In the genomic region with DNA sequence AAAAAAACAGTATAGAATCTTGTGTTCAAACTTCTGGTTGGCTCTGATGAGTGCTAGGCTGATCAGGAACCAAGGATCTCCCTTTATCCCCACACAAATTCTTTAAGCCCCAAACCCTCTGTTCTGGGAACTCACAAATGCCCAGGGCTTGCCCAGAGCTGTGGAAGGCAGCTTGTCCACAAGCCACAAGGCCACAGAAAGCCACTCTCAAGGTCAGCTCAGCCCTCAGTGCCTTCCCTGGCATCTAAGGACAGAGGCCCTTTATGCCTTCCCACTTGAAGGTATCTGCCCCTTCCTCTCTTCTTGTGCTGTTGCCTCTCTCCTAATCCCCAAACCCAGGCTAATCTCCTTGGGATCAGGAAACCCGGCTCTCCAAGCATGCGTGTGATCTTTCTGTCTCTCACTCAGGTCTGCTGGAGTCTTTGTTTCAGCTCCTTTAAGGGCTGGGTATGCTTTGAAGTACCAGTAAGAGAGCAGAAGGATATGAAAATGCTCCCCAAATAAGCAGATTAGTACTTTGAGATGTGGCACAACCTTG, we compare ENCODE assay signal across 17 cellular contexts.
DNase-seq lines count a peak whose midpoint lies in the region; ATAC-seq, FAIRE-seq and TF ChIP-seq lines count a peak whose summit lies in the region.
"Had no signal": no experiment of that assay in that cellular context is flagged by ENCODE, and none has a peak within 500 bp of the region (broad histone marks: within the 10 kb centered on the region; RNA-seq: fewer than 3 reads in every experiment).

No MANE protein-coding gene starts in this region.

- no peaks in the 10 kb centered on the region for H3K27me3 Mint-ChIP-seq in astrocyte (ENCODE audit: low read depth, unreplicated experiment)
- H3K27me3 Mint-ChIP-seq in activated T-helper 17 cell treated with anti-CD3 and anti-CD28 coated beads, Interleukin-2, amount 50 U/mL, for 72 hours = peaks cover 3% of the 10 kb centered on the region

- peaks cover 17% of the 10 kb centered on the region for H3K36me3 Mint-ChIP-seq in astrocyte (ENCODE audit: low read depth, unreplicated experiment)
- no peaks in the 10 kb centered on the region for H3K36me3 Mint-ChIP-seq in activated T-helper 17 cell treated with anti-CD3 and anti-CD28 coated beads, Interleukin-2, amount 50 U/mL, for 72 hours (ENCODE audit: low read depth)
- H3K36me3 Mint-ChIP-seq: CD4-positive, alpha-beta memory T cell had no signal

- 77% methylated on average over 2 of the region's 2 CpGs for WGBS in mesenchymal stem cell

- no peak overlapping the region for H2BK5ac ChIP-seq in mesenchymal stem cell (ENCODE audit: low read depth, low read length, poor library complexity, severe bottlenecking)

- no peaks in the 10 kb centered on the region for H4K20me1 ChIP-seq in astrocyte (ENCODE audit: insufficient read depth, low read length)
- no peaks in the 10 kb centered on the region for H4K20me1 ChIP-seq in osteoblast (ENCODE audit: insufficient read depth, low read length)
- H4K20me1 ChIP-seq: BLaER1 treated with 17β-estradiol and CSF1 and Interleukin-3, amounts not matched to agents 10 nM and 100 nM had no signal

- no peaks in the 10 kb centered on the region for H3K9me3 ChIP-seq in astrocyte (ENCODE audit: insufficient read depth, low read depth, low read length)
- peaks cover 12% of the 10 kb centered on the region for H3K9me3 ChIP-seq in mesenchymal stem cell (ENCODE audit: control insufficient read depth, low read length)
- H3K9me3 ChIP-seq in osteoblast (ENCODE audit: low read depth, low read length) = no peaks in the 10 kb centered on the region

- peak overlapping the region; percentile 7 for H3K27ac Mint-ChIP-seq in astrocyte (ENCODE audit: unreplicated experiment)
- H3K27ac Mint-ChIP-seq in activated T-helper 17 cell treated with anti-CD3 and anti-CD28 coated beads, Interleukin-2, amount 50 U/mL, for 72 hours = no peak overlapping the region
- H3K27ac Mint-ChIP-seq: CD4-positive, alpha-beta memory T cell; GM23338; H9 had no signal

- no peak overlapping the region for H4K91ac ChIP-seq in mesenchymal stem cell (ENCODE audit: low read length)

- no peak overlapping the region for H2BK12ac ChIP-seq in mesenchymal stem cell (ENCODE audit: low read length in 2 of 2)

- no peak overlapping the region for H3K14ac ChIP-seq in mesenchymal stem cell (ENCODE audit: low read length in 2 of 2)

- no peaks in the 10 kb centered on the region for H3K79me2 ChIP-seq in astrocyte (ENCODE audit: insufficient read depth, low read length)
- H3K79me2 ChIP-seq in osteoblast (ENCODE audit: insufficient read depth, low read length) = no peaks in the 10 kb centered on the region

- TF ChIP-seq CTCF in astrocyte (IDR thresholded peaks at IDR 0.05; ENCODE audit: insufficient read depth, low read depth, low read length) (no peak), osteoblast (IDR thresholded peaks at IDR 0.05; ENCODE audit: extremely low read depth, low read depth, low read length) (no peak)

- FAIRE-seq in astrocyte (lab: Jason Lieb, UNC) = no peak
- FAIRE-seq: GM12878, GM18507 had no signal

- no peaks in the 10 kb centered on the region for H3K79me1 ChIP-seq in mesenchymal stem cell (replicated peaks; ENCODE audit: low read length, poor library complexity, severe bottlenecking)

- no peak overlapping the region for H3K18ac ChIP-seq in mesenchymal stem cell (ENCODE audit: low read depth in 1 of 2, low read length in 2 of 2)

- H3K27ac ChIP-seq in astrocyte (ENCODE audit: low read depth, low read length) = no peak overlapping the region
- H3K27ac ChIP-seq in mesenchymal stem cell (ENCODE audit: low read length, poor library complexity, severe bottlenecking) = no peak overlapping the region
- H3K27ac ChIP-seq in osteoblast (ENCODE audit: low read depth, low read length) = no peak overlapping the region
- H3K27ac ChIP-seq: BLaER1 treated with 17β-estradiol and CSF1 and Interleukin-3, amounts not matched to agents 10 nM and 100 nM had no signal

- ATAC-seq in activated T-helper 17 cell treated with anti-CD3 and anti-CD28 coated beads, Interleukin-2, amount 50 U/mL, for 72 hours (replicated peaks) = no peak
- ATAC-seq: GM12878, GM23338 had no signal

- H3K4me2 ChIP-seq in astrocyte (ENCODE audit: low read length) (no peak overlapping the region), mesenchymal stem cell (ENCODE audit: low read length, poor library complexity, severe bottlenecking) (no peak overlapping the region), osteoblast (ENCODE audit: insufficient read depth, low read length) (no peak overlapping the region)
- H3K4me2 ChIP-seq: BLaER1 treated with 17β-estradiol and CSF1 and Interleukin-3, amounts not matched to agents 10 nM and 100 nM; GM23338 had no signal

- H2BK120ac ChIP-seq in mesenchymal stem cell (ENCODE audit: low read depth, low read length) = no peak overlapping the region

- peaks cover 42% of the 10 kb centered on the region for H3K4me1 Mint-ChIP-seq in astrocyte (ENCODE audit: low read depth, unreplicated experiment)
- no peaks in the 10 kb centered on the region for H3K4me1 Mint-ChIP-seq in activated T-helper 17 cell treated with anti-CD3 and anti-CD28 coated beads, Interleukin-2, amount 50 U/mL, for 72 hours
- H3K4me1 Mint-ChIP-seq: CD4-positive, alpha-beta memory T cell; GM23338 had no signal

- H3K9ac ChIP-seq in astrocyte (ENCODE audit: low read length) = no peak overlapping the region
- H3K9ac ChIP-seq in mesenchymal stem cell (ENCODE audit: low read length) = no peak overlapping the region
- H3K9ac ChIP-seq: BLaER1 treated with 17β-estradiol and CSF1 and Interleukin-3, amounts not matched to agents 10 nM and 100 nM had no signal

- H4K8ac ChIP-seq in mesenchymal stem cell (ENCODE audit: low read length) = no peak overlapping the region

- DNase-seq in H7 (peak; percentile 0), astrocyte (ENCODE audit: low read depth) (no peak), mesenchymal stem cell (no peak), osteoblast (ENCODE audit: insufficient read length, low spot score, missing footprints) (peak; percentile 15), DMS153 treated with DMSO at 0.1 percent for 48 hours (lab: John Stamatoyannopoulos, UW; ENCODE audit: unreplicated experiment) (no peak)
- DNase-seq in activated CD4-positive, alpha-beta T cell treated with anti-CD3 and anti-CD28 coated beads, Interleukin-2, amount 50 U/mL, for 1 hour = no peak
- DNase-seq: ACHN; CD4-positive, alpha-beta memory T cell; COR-L47; DMS79; H9; IMR-90 had no signal

- H3K23ac ChIP-seq in mesenchymal stem cell (ENCODE audit: low read length in 2 of 2) = no peak overlapping the region

- H3K36me3 ChIP-seq in H7 (replicated peaks; ENCODE audit: control insufficient read depth, insufficient read depth, low read length) (no peaks in the 10 kb centered on the region), astrocyte (ENCODE audit: insufficient read depth, low read length) (no peaks in the 10 kb centered on the region), mesenchymal stem cell (ENCODE audit: control insufficient read depth in 1 of 2, insufficient read depth in 2 of 2, low read depth in 1 of 2, low read length in 2 of 2) (peaks cover 0 to 10% of the 10 kb centered on the region in 2 experiments), osteoblast (ENCODE audit: insufficient read depth, low read length) (no peaks in the 10 kb centered on the region)

- H2BK15ac ChIP-seq in mesenchymal stem cell (ENCODE audit: low read depth, poor library complexity, severe bottlenecking) = no peak overlapping the region

- no peak overlapping the region for H3K4me3 Mint-ChIP-seq in astrocyte (ENCODE audit: unreplicated experiment)
- H3K4me3 Mint-ChIP-seq in activated T-helper 17 cell treated with anti-CD3 and anti-CD28 coated beads, Interleukin-2, amount 50 U/mL, for 72 hours = no peak overlapping the region
- H3K4me3 Mint-ChIP-seq: CD4-positive, alpha-beta memory T cell; GM23338; H9 had no signal

- no peak overlapping the region for H3K4ac ChIP-seq in mesenchymal stem cell (ENCODE audit: low read depth in 1 of 2, low read length in 2 of 2)

- H2AK5ac ChIP-seq in mesenchymal stem cell (ENCODE audit: low read length, severe bottlenecking) = peak overlapping the region; percentile 57

- H3K4me1 ChIP-seq in astrocyte (ENCODE audit: insufficient read depth, low read length) (peaks cover 21% of the 10 kb centered on the region), mesenchymal stem cell (ENCODE audit: control insufficient read depth, insufficient read depth, low read depth, low read length) (peaks cover 11% of the 10 kb centered on the region), osteoblast (ENCODE audit: insufficient read depth, low read length) (peaks cover 5% of the 10 kb centered on the region)
- H3K4me1 ChIP-seq: BLaER1 treated with 17β-estradiol and CSF1 and Interleukin-3, amounts not matched to agents 10 nM and 100 nM had no signal

- H3K9me3 Mint-ChIP-seq in astrocyte (ENCODE audit: unreplicated experiment) = peaks cover 5% of the 10 kb centered on the region
- H3K9me3 Mint-ChIP-seq in activated T-helper 17 cell treated with anti-CD3 and anti-CD28 coated beads, Interleukin-2, amount 50 U/mL, for 72 hours = no peaks in the 10 kb centered on the region
- H3K9me3 Mint-ChIP-seq: GM23338 had no signal

- H3K27me3 ChIP-seq in H7 (ENCODE audit: control insufficient read depth, insufficient read depth, low read length) (no peaks in the 10 kb centered on the region), astrocyte (ENCODE audit: insufficient read depth, low read length) (no peaks in the 10 kb centered on the region), mesenchymal stem cell (ENCODE audit: control insufficient read depth in 1 of 2, insufficient read depth in 1 of 2, low read length in 2 of 2) (no peaks in the 10 kb centered on the region), osteoblast (ENCODE audit: insufficient read depth, low read length) (no peaks in the 10 kb centered on the region)
- H3K27me3 ChIP-seq: BLaER1 treated with 17β-estradiol and CSF1 and Interleukin-3, amounts not matched to agents 10 nM and 100 nM had no signal

- no peak overlapping the region for H2AFZ ChIP-seq in astrocyte (ENCODE audit: low read depth, low read length)
- no peak overlapping the region for H2AFZ ChIP-seq in mesenchymal stem cell (ENCODE audit: low read depth, low read length)
- H2AFZ ChIP-seq in osteoblast (ENCODE audit: low read length) = no peak overlapping the region
- H2AFZ ChIP-seq: GM23338 had no signal

- H3K4me3 ChIP-seq in H7 (ENCODE audit: insufficient read depth, low read depth, low read length) (no peak overlapping the region), astrocyte (ENCODE audit: insufficient read depth, low read depth, low read length) (no peak overlapping the region), mesenchymal stem cell (ENCODE audit: insufficient read depth in 1 of 2, low read depth in 1 of 2, low read length in 2 of 2) (no peak overlapping the region), osteoblast (ENCODE audit: insufficient read depth, low read length) (no peak overlapping the region)
- H3K4me3 ChIP-seq: BLaER1 treated with 17β-estradiol and CSF1 and Interleukin-3, amounts not matched to agents 10 nM and 100 nM; GM12878; GM23338 had no signal

Comparison
In these comparisons a context has a peak if more than half of its experiments do, and no peak if none do; other contexts are left out.
1. DNase-seq: peak in H7 (single experiment) and osteoblast (single experiment); none in astrocyte (single experiment), mesenchymal stem cell (single experiment), DMS153 treated with DMSO at 0.1 percent for 48 hours (single experiment) and activated CD4-positive, alpha-beta T cell treated with anti-CD3 and anti-CD28 coated beads, Interleukin-2, amount 50 U/mL, for 1 hour (single experiment).